Comparison of ENCODE assay signal across 2 cellular contexts in genomic region chr2:70418514-70418913, GRCh38.
TF ChIP-seq lines count a peak whose summit lies in the region.

No MANE protein-coding gene starts in this region.

TF ChIP-seq in GM23338, 12 proteins besides CTCF, POLR2A, EP300 and RAD21 (continued from another document):
- TF ChIP-seq REST (IDR thresholded peaks at IDR 0.05; ENCODE audit: unreplicated experiment) = no peak
- TF ChIP-seq STAT1 (IDR thresholded peaks at IDR 0.05; ENCODE audit: unreplicated experiment) = no peak
- TF ChIP-seq EZH2phosphoT487 (IDR thresholded peaks at IDR 0.05; ENCODE audit: unreplicated experiment) = no peak
- TF ChIP-seq ZNF462 (CRISPR knock-in tag; IDR thresholded peaks at IDR 0.05) = no peak
- no peak for TF ChIP-seq EZH2 (IDR thresholded peaks at IDR 0.05; ENCODE audit: low read depth, unreplicated experiment)
- no peak for TF ChIP-seq ETS1 (IDR thresholded peaks at IDR 0.05)
- TF ChIP-seq POLR2AphosphoS5 (IDR thresholded peaks at IDR 0.05; ENCODE audit: low read depth) = no peak
- TF ChIP-seq ZNF114 (CRISPR knock-in tag; IDR thresholded peaks at IDR 0.05) = no peak
- no peak for TF ChIP-seq NANOG (IDR thresholded peaks at IDR 0.05; ENCODE audit: borderline replicate concordance)
- TF ChIP-seq ZNF331 (CRISPR knock-in tag; IDR thresholded peaks at IDR 0.05; ENCODE audit: low read depth) = no peak

TF ChIP-seq in H1, 55 proteins besides CTCF, POLR2A, EP300 and RAD21 (continued from another document):
- TF ChIP-seq SIN3A (conservative IDR thresholded peaks at IDR 0.05 in 1 of 2, IDR thresholded peaks at IDR 0.05 in 1 of 2; ENCODE audit: low read depth in 1 of 2, low read length in 2 of 2) = no peak
- TF ChIP-seq SP2 (IDR thresholded peaks at IDR 0.05; ENCODE audit: low read length) = no peak
